In the genomic region with DNA sequence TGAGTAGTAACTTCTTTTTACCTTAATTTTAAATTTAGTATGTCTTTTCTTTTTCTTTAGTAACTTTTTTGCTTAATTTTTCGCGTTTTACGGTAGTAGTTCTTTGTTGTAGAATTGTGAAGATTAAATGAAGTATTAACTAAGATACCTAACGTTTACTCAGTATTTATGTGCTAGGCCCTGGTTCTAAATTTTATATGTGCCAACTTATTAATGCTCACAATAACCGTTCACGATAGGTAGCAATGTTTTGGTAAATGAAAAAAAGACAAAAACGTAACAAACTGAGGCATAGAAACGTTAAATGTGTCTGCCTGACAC, we compare ENCODE assay signal across 9 cellular contexts. TPM values are rescaled to one million over a fixed set of nuclear protein-coding genes. Genes with fewer than 3 reads are reported as not detected.
DNase-seq lines count a peak whose midpoint lies in the region; ATAC-seq and TF ChIP-seq lines count a peak whose summit lies in the region.
"Had no signal": no experiment of that assay in that cellular context is flagged by ENCODE, and none has a peak within 500 bp of the region (broad histone marks: within the 10 kb centered on the region; RNA-seq: fewer than 3 reads in every experiment).

No MANE protein-coding gene starts in this region.

- ATAC-seq in heart left ventricle = no peak

- no peak overlapping the region for H2BK15ac ChIP-seq in mesendoderm (replicated peaks; ENCODE audit: low read depth)

- no peak for TF ChIP-seq CTCF in heart left ventricle (IDR thresholded peaks at IDR 0.05)
- TF ChIP-seq CTCF in MCF 10A (IDR thresholded peaks at IDR 0.05; ENCODE audit: unreplicated experiment) = no peak
- no peak for TF ChIP-seq CTCF in vagina (IDR thresholded peaks at IDR 0.05)

- POLR2A ChIA-PET in MCF 10A (lab: Yijun Ruan, JAX) = interaction anchor here (0.6 to 2.1 kb wide), 12 partner anchors 9 to 567 kb away, joined by 3 to 12 read pairs (median 4); no protein-coding TSS in a partner anchor

- H3K4me3 ChIP-seq in heart left ventricle = peak overlapping the region; percentile 65 to 99 (median 92)
- H3K4me3 ChIP-seq in mesendoderm (ENCODE audit: low read length) = peak overlapping the region; percentile 92
- H3K4me3 ChIP-seq in vagina = peak overlapping the region; percentile 82 to 99

- peak overlapping the region; percentile 97 for H3K4me3 Mint-ChIP-seq in MCF 10A (ENCODE audit: unreplicated experiment)

- no peak overlapping the region for H4K8ac ChIP-seq in mesendoderm (ENCODE audit: low read depth, low read length)

- H3K27me3 ChIP-seq in heart left ventricle = no peaks in the 10 kb centered on the region
- H3K27me3 ChIP-seq in mesendoderm (ENCODE audit: insufficient read depth, low read length, poor library complexity) = no peaks in the 10 kb centered on the region
- H3K27me3 ChIP-seq in vagina = no peaks in the 10 kb centered on the region

- no peak overlapping the region for H3K18ac ChIP-seq in mesendoderm (ENCODE audit: low read length)

- no peak overlapping the region for H4K5ac ChIP-seq in mesendoderm (ENCODE audit: low read length)

- peak overlapping the region; percentile 88 for H3K4me2 ChIP-seq in mesendoderm (ENCODE audit: low read length)

- BruUV-seq in MCF 10A (replicated peaks; lab: Mats Ljungman, UMichigan) = TSS peak; percentile 31

- H3K27me3 Mint-ChIP-seq in MCF 10A (ENCODE audit: insufficient read depth, unreplicated experiment) = no peaks in the 10 kb centered on the region

- WGBS in heart left ventricle, 4 donors = 6 to 10% (median 8%) methylated on average over 8 of the region's 8 CpGs
- WGBS in mesendoderm (ENCODE audit: extremely low coverage, insufficient coverage, low lambda C conversion rate) = no CpG with 5 or more reads among the region's 8 CpGs

- peaks cover 40% of the 10 kb centered on the region for H3K4me1 Mint-ChIP-seq in MCF 10A (ENCODE audit: insufficient read depth, unreplicated experiment)

- CTCF ChIA-PET in MCF 10A (lab: Yijun Ruan, JAX) = interaction anchor here (0.5 to 1.2 kb wide), 4 partner anchors 50 to 752 kb away, joined by 3 to 4 read pairs (median 3); no protein-coding TSS in a partner anchor

- no peak overlapping the region for H3K4ac ChIP-seq in mesendoderm (ENCODE audit: low read depth, low read length)

- intact Hi-C loops in heart left ventricle (cut with DNase I) (loop anchor here in 1 of 10 donors (5.0 kb wide), 1 partner anchor 1153 kb away; no protein-coding TSS in a partner anchor), cardiac septum (cut with DNase I) (no loop called here), MCF 10A (cut with micrococcal nuclease) (no loop called here), vagina (cut with DNase I) (no loop called here)

- H2BK120ac ChIP-seq in mesendoderm (ENCODE audit: low read depth, low read length) = no peak overlapping the region

- H2AK5ac ChIP-seq in mesendoderm (ENCODE audit: low read length) = no peak overlapping the region

- no peaks in the 10 kb centered on the region for H3K9me3 Mint-ChIP-seq in MCF 10A (ENCODE audit: unreplicated experiment)

- H3K23ac ChIP-seq in mesendoderm (ENCODE audit: low read length) = no peak overlapping the region

- peaks cover 48% of the 10 kb centered on the region for H3K36me3 Mint-ChIP-seq in MCF 10A (ENCODE audit: insufficient read depth, unreplicated experiment)

- peak overlapping the region; percentile 97 for H3K56ac ChIP-seq in mesendoderm (ENCODE audit: low read length)

- H3K36me3 ChIP-seq in heart left ventricle (peaks cover 0 to 43% (median 39%) of the 10 kb centered on the region in 9 donors), mesendoderm (ENCODE audit: control insufficient read depth, insufficient read depth, low read length) (peaks cover 1% of the 10 kb centered on the region), vagina (peaks cover 0 to 23% of the 10 kb centered on the region in 2 donors)

- H3K27ac ChIP-seq in heart left ventricle (peak overlapping the region in 9 of 12 donors; percentile 82 to 95 (median 92)), mesendoderm (ENCODE audit: low read depth, low read length) (no peak overlapping the region), vagina (peak overlapping the region; percentile 83)

- H3K9ac ChIP-seq in mesendoderm (ENCODE audit: low read length) = peak overlapping the region; percentile 91

- no peaks in the 10 kb centered on the region for H3K9me3 ChIP-seq in heart left ventricle
- no peaks in the 10 kb centered on the region for H3K9me3 ChIP-seq in vagina

- H3K79me2 ChIP-seq in mesendoderm (ENCODE audit: control insufficient read depth, insufficient read depth, low read length) = peaks cover 26% of the 10 kb centered on the region

- H3K4me1 ChIP-seq in heart left ventricle = peaks cover 5 to 37% (median 22%) of the 10 kb centered on the region in 12 donors
- no peaks in the 10 kb centered on the region for H3K4me1 ChIP-seq in mesendoderm (ENCODE audit: control insufficient read depth, low read depth, low read length)
- peaks cover 36% of the 10 kb centered on the region for H3K4me1 ChIP-seq in vagina

- no peak overlapping the region for H2BK5ac ChIP-seq in mesendoderm (ENCODE audit: low read length)

- no peak for TF ChIP-seq POLR2A in heart left ventricle (IDR thresholded peaks at IDR 0.05)
- no peak for TF ChIP-seq POLR2A in vagina (IDR thresholded peaks at IDR 0.05)

- H3K79me1 ChIP-seq in mesendoderm (ENCODE audit: low read length) = peaks cover 2% of the 10 kb centered on the region

- DNase-seq in heart left ventricle = no peak
- DNase-seq in cardiac septum (ENCODE audit: low spot score) = no peak
- no peak for DNase-seq in MCF 10A (ENCODE audit: unreplicated experiment)
- DNase-seq in mesendoderm = no peak
- no peak for DNase-seq in vagina (ENCODE audit: extremely low spot score in 2 of 2)
- no peak for DNase-seq in stimulated activated CD4-positive, alpha-beta T cell treated with anti-CD3 and anti-CD28 coated beads, Interleukin-4, amount 100 ng/mL, for 1 hour
- no peak for DNase-seq in NCI-H2227 treated with DMSO at 0.1 percent for 48 hours (lab: John Stamatoyannopoulos, UW)
- DNase-seq in middle frontal gyrus (ENCODE audit: extremely low spot score, low spot score) = no peak
- DNase-seq: GDM1 had no signal

- peak overlapping the region; percentile 95 for H3K27ac Mint-ChIP-seq in MCF 10A (ENCODE audit: low read depth, unreplicated experiment)

RNA-seq across cellular contexts. Expression of a gene that starts 1.2 kb away (rescaled TPM):
- total RNA-seq in heart left ventricle = 100 to 1,000 TPM in 2 of 9 donors, 10 to 100 TPM in 7; 53.2 to 139 (median 79.8) TPM
- polyA plus RNA-seq in heart left ventricle = 10 to 100 TPM; 45.7 to 58.0 TPM
- 70.2 TPM for total RNA-seq in cardiac septum
- total RNA-seq in MCF 10A (2022) = 48.2 and 63.2 TPM in 2 replicates
- polyA plus RNA-seq in mesendoderm (2013, experiment 1 of 2) = 67.8 TPM
- 66.7 TPM for polyA plus RNA-seq in mesendoderm (2013, experiment 2 of 2)
- 72.2 TPM for total RNA-seq in vagina
